14 cellular contexts compared by ENCODE assay signal in the genomic region with DNA sequence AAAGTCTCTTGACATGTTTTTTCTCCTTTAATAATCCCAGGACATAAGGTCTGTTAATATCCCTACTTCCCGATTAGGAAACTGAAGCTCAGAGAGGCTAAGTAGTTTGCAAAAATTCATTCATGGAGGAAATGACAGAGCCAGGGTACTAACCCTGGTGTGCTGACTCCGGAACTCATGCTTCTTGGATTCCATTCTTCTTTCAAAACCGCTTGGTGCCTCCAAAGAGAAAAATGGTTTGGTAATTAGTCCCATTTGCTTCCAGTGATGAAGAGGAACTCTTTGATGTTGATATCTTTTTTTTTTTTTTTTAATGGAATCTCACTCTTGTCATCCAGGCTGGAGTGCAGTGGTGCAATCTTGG.
"Had no signal": no experiment of that assay in that cellular context is flagged by ENCODE, and none has a peak within 500 bp of the region (broad histone marks: within the 10 kb centered on the region; RNA-seq: fewer than 3 reads in every experiment).

No MANE protein-coding gene starts in this region.

- H3K4me3 Mint-ChIP-seq: activated CD4-positive, alpha-beta T cell treated with anti-CD3 and anti-CD28 coated beads, Interleukin-2, amount 10 ng/mL, durations not matched to agents 24 days and 14 days; activated T-helper 17 cell treated with anti-CD3 and anti-CD28 coated beads, Interleukin-2, amount 50 U/mL, for 72 hours; stimulated activated naive B cell treated with anti-CD40 and anti-IgM and Interleukin-4, amounts not matched to agents 10 μg/mL and 1 μg/mL and 100 μg/mL, for 72 hours; T-helper 1 cell treated with Interleukin-12 subunit alpha and Interleukin-12 subunit beta and Interleukin-4 antibody, amounts not matched to agents 30 μg/mL and 1 μg/mL, for 36 hours had no signal

- H3K4me1 Mint-ChIP-seq: activated T-helper 17 cell treated with anti-CD3 and anti-CD28 coated beads, Interleukin-2, amount 50 U/mL, for 72 hours; stimulated activated naive B cell treated with anti-CD40 and anti-IgM and Interleukin-4, amounts not matched to agents 10 μg/mL and 1 μg/mL and 100 μg/mL, for 72 hours had no signal

- H3K4me3 ChIP-seq: dorsolateral prefrontal cortex, right atrium auricular region, spleen had no signal

- H3K27ac ChIP-seq: dorsolateral prefrontal cortex had no signal

- H3K36me3 ChIP-seq: right atrium auricular region, spleen had no signal

- H3K27me3 ChIP-seq: right atrium auricular region had no signal

- DNase-seq: activated CD4-positive, alpha-beta T cell treated with anti-CD3 and anti-CD28 coated beads, Interleukin-2, amount 10 ng/mL, durations not matched to agents 24 days and 14 days; activated CD8-positive, alpha-beta memory T cell treated with anti-CD3 and anti-CD28 coated beads for 24 hours; amygdala; dorsolateral prefrontal cortex; glutamatergic neuron; left colon; spleen; stimulated activated CD4-positive, alpha-beta T cell treated with anti-CD3 and anti-CD28 coated beads, Interleukin-1b, Interleukin-23, amount 100 ng/mL, for 48 hours; stimulated activated naive B cell treated with anti-CD40 and anti-IgM and Interleukin-4, amounts not matched to agents 10 μg/mL and 1 μg/mL and 100 μg/mL, for 72 hours; trophoblast cell had no signal

- H3K9me3 ChIP-seq: right atrium auricular region, spleen had no signal

- H3K36me3 Mint-ChIP-seq: activated naive CD4-positive, alpha-beta T cell treated with anti-CD3 and anti-CD28 coated beads, Interleukin-2, amount 50 U/mL, for 72 hours; stimulated activated naive B cell treated with anti-CD40 and anti-IgM and Interleukin-4, amounts not matched to agents 10 μg/mL and 1 μg/mL and 100 μg/mL, for 72 hours had no signal

- H3K27ac Mint-ChIP-seq: activated CD4-positive, alpha-beta T cell treated with anti-CD3 and anti-CD28 coated beads, Interleukin-2, amount 10 ng/mL, durations not matched to agents 24 days and 14 days; activated naive CD4-positive, alpha-beta T cell treated with anti-CD3 and anti-CD28 coated beads, Interleukin-2, amount 50 U/mL, for 72 hours; activated T-helper 17 cell treated with anti-CD3 and anti-CD28 coated beads, Interleukin-2, amount 50 U/mL, for 72 hours; stimulated activated naive B cell treated with anti-CD40 and anti-IgM and Interleukin-4, amounts not matched to agents 10 μg/mL and 1 μg/mL and 100 μg/mL, for 72 hours; T-helper 1 cell treated with Interleukin-12 subunit alpha and Interleukin-12 subunit beta and Interleukin-4 antibody, amounts not matched to agents 30 μg/mL and 1 μg/mL, for 36 hours had no signal

- H3K9me3 Mint-ChIP-seq: activated CD4-positive, alpha-beta T cell treated with anti-CD3 and anti-CD28 coated beads, Interleukin-2, amount 10 ng/mL, durations not matched to agents 24 days and 14 days; activated T-helper 17 cell treated with anti-CD3 and anti-CD28 coated beads, Interleukin-2, amount 50 U/mL, for 72 hours; T-helper 1 cell treated with Interleukin-12 subunit alpha and Interleukin-12 subunit beta and Interleukin-4 antibody, amounts not matched to agents 30 μg/mL and 1 μg/mL, for 36 hours had no signal
